ENCODE assay signal across 21 cellular contexts in genomic region chr5:9928266-9928750, GRCh38.
DNase-seq lines count a peak whose midpoint lies in the region; ATAC-seq and TF ChIP-seq lines count a peak whose summit lies in the region.
"Had no signal": no experiment of that assay in that cellular context is flagged by ENCODE, and none has a peak within 500 bp of the region (broad histone marks: within the 10 kb centered on the region; RNA-seq: fewer than 3 reads in every experiment).

No MANE protein-coding gene starts in this region.

- H3K9me3 Mint-ChIP-seq in MCF 10A (ENCODE audit: unreplicated experiment) (peaks cover 7% of the 10 kb centered on the region), endodermal cell (peaks cover 24% of the 10 kb centered on the region), nephron (peaks cover 18% of the 10 kb centered on the region), type B pancreatic cell (peaks cover 22% of the 10 kb centered on the region)
- peaks cover 7% of the 10 kb centered on the region for H3K9me3 Mint-ChIP-seq in activated CD8-positive, alpha-beta T cell treated with anti-CD3 and anti-CD28 coated beads, Interleukin-2, amount 10 ng/mL, durations not matched to agents 7 days and 5 days (ENCODE audit: insufficient read depth)

- POLR2A ChIA-PET in MCF 10A (lab: Yijun Ruan, JAX): interaction anchor here (0.7 kb wide), 1 partner anchor 185 kb away, joined by 3 read pairs; no protein-coding TSS in a partner anchor
- POLR2A ChIA-PET in activated CD8-positive, alpha-beta T cell treated with anti-CD3 and anti-CD28 coated beads, Interleukin-2, amount 10 ng/mL, durations not matched to agents 7 days and 5 days (lab: Charles Lee): no interaction called here

- H3K4me1 ChIP-seq in breast epithelium (no peaks in the 10 kb centered on the region), endodermal cell (ENCODE audit: control insufficient read depth, insufficient read depth, low read length) (peaks cover 10% of the 10 kb centered on the region)

- H3K27ac Mint-ChIP-seq in MCF 10A (ENCODE audit: low read depth, unreplicated experiment) (peak overlapping the region; percentile 13), endodermal cell (peak overlapping the region; percentile 71), nephron (peak overlapping the region; percentile 6 to 61 (median 54)), type B pancreatic cell (peak overlapping the region; percentile 32)
- no peak overlapping the region for H3K27ac Mint-ChIP-seq in activated CD8-positive, alpha-beta T cell treated with anti-CD3 and anti-CD28 coated beads, Interleukin-2, amount 10 ng/mL, durations not matched to agents 7 days and 5 days
- H3K27ac Mint-ChIP-seq: B cell; CD4-positive, alpha-beta memory T cell had no signal

- no peak for TF ChIP-seq POLR2A in breast epithelium (IDR thresholded peaks at IDR 0.05)

- CTCF ChIA-PET in MCF 10A (lab: Yijun Ruan, JAX): interaction anchor here (0.6 to 1.0 kb wide), 2 partner anchors 27 to 30 kb away, joined by 3 read pairs; no protein-coding TSS in a partner anchor
- CTCF ChIA-PET in activated CD8-positive, alpha-beta T cell treated with anti-CD3 and anti-CD28 coated beads, Interleukin-2, amount 10 ng/mL, durations not matched to agents 7 days and 5 days (lab: Charles Lee): no interaction called here

- no peaks in the 10 kb centered on the region for H3K9me3 ChIP-seq in breast epithelium
- peaks cover 41% of the 10 kb centered on the region for H3K9me3 ChIP-seq in endodermal cell (ENCODE audit: control insufficient read depth, low read length)

- intact Hi-C loops in MCF 10A (cut with micrococcal nuclease) (no loop called here), breast epithelium (cut with DNase I; ENCODE audit: low total_unique reads) (no loop called here)

- 71 to 86% methylated on average over 2 to 6 of the region's 6 CpGs for WGBS in endodermal cell (ENCODE audit: insufficient coverage in 1 of 2, insufficient read length in 1 of 2), 2 experiments

- peaks cover 26% of the 10 kb centered on the region for H3K4me1 Mint-ChIP-seq in MCF 10A (ENCODE audit: insufficient read depth, unreplicated experiment)
- H3K4me1 Mint-ChIP-seq in endodermal cell: peaks cover 45% of the 10 kb centered on the region
- H3K4me1 Mint-ChIP-seq in nephron: peaks cover 23% of the 10 kb centered on the region
- H3K4me1 Mint-ChIP-seq in type B pancreatic cell (ENCODE audit: unreplicated experiment): peaks cover 24% of the 10 kb centered on the region
- no peaks in the 10 kb centered on the region for H3K4me1 Mint-ChIP-seq in activated CD8-positive, alpha-beta T cell treated with anti-CD3 and anti-CD28 coated beads, Interleukin-2, amount 10 ng/mL, durations not matched to agents 7 days and 5 days (ENCODE audit: low read depth)
- H3K4me1 Mint-ChIP-seq: B cell; CD4-positive, alpha-beta memory T cell had no signal

- H3K27ac ChIP-seq in breast epithelium (no peak overlapping the region), endodermal cell (ENCODE audit: low read depth, low read length) (no peak overlapping the region)
- H3K27ac ChIP-seq: 22Rv1, HL-60 had no signal

- no peak for DNase-seq in MCF 10A (ENCODE audit: unreplicated experiment)
- DNase-seq in breast epithelium (ENCODE audit: low spot score in 2 of 2): no peak
- peak; percentile 85 for DNase-seq in endodermal cell
- no peak for DNase-seq in type B pancreatic cell (ENCODE audit: extremely low spot score, unreplicated experiment)
- no peak for DNase-seq in NCI-H187 treated with DMSO at 0.1 percent for 48 hours (lab: John Stamatoyannopoulos, UW)
- no peak for DNase-seq in activated CD8-positive, alpha-beta T cell treated with anti-CD3 and anti-CD28 coated beads, Interleukin-2, amount 10 ng/mL, durations not matched to agents 7 days and 5 days
- DNase-seq in effector CD4-positive, alpha-beta T cell: no peak
- DNase-seq: CD4-positive, alpha-beta memory T cell; DMS79 treated with DMSO at 0.1 percent for 48 hours; MV-4-11; NCI-H1417 treated with DMSO at 0.1 percent for 48 hours; NCI-H2029; NCI-H2171; NCI-H774; SHP77 had no signal

- H3K9ac ChIP-seq in endodermal cell (ENCODE audit: extremely low read depth, low read length, poor library complexity, severe bottlenecking): no peak overlapping the region

- no TSS peak for BruUV-seq in MCF 10A (replicated peaks; lab: Mats Ljungman, UMichigan)

- H3K4me3 Mint-ChIP-seq in MCF 10A (ENCODE audit: unreplicated experiment) (no peak overlapping the region), endodermal cell (no peak overlapping the region), nephron (no peak overlapping the region), type B pancreatic cell (peak overlapping the region; percentile 42)
- H3K4me3 Mint-ChIP-seq in activated CD8-positive, alpha-beta T cell treated with anti-CD3 and anti-CD28 coated beads, Interleukin-2, amount 10 ng/mL, durations not matched to agents 7 days and 5 days: no peak overlapping the region
- H3K4me3 Mint-ChIP-seq: B cell; CD4-positive, alpha-beta memory T cell had no signal

- H3K36me3 ChIP-seq in breast epithelium (no peaks in the 10 kb centered on the region), endodermal cell (ENCODE audit: control insufficient read depth, insufficient read depth, low read length) (peaks cover 6% of the 10 kb centered on the region)

- H3K4me3 ChIP-seq in breast epithelium (no peak overlapping the region), endodermal cell (ENCODE audit: low read length) (peak overlapping the region; percentile 73)

- H3K27me3 Mint-ChIP-seq in MCF 10A (ENCODE audit: insufficient read depth, unreplicated experiment): no peaks in the 10 kb centered on the region
- no peaks in the 10 kb centered on the region for H3K27me3 Mint-ChIP-seq in endodermal cell (ENCODE audit: insufficient read depth)
- H3K27me3 Mint-ChIP-seq in nephron (ENCODE audit: low read depth): no peaks in the 10 kb centered on the region
- H3K27me3 Mint-ChIP-seq in type B pancreatic cell: no peaks in the 10 kb centered on the region
- no peaks in the 10 kb centered on the region for H3K27me3 Mint-ChIP-seq in activated CD8-positive, alpha-beta T cell treated with anti-CD3 and anti-CD28 coated beads, Interleukin-2, amount 10 ng/mL, durations not matched to agents 7 days and 5 days (ENCODE audit: low read depth)
- H3K27me3 Mint-ChIP-seq: B cell; CD4-positive, alpha-beta memory T cell had no signal

- H3K36me3 Mint-ChIP-seq in MCF 10A (ENCODE audit: insufficient read depth, unreplicated experiment) (no peaks in the 10 kb centered on the region), endodermal cell (ENCODE audit: low read depth) (peaks cover 12% of the 10 kb centered on the region), nephron (ENCODE audit: low read depth) (peaks cover 3% of the 10 kb centered on the region), type B pancreatic cell (peaks cover 3% of the 10 kb centered on the region)
- no peaks in the 10 kb centered on the region for H3K36me3 Mint-ChIP-seq in activated CD8-positive, alpha-beta T cell treated with anti-CD3 and anti-CD28 coated beads, Interleukin-2, amount 10 ng/mL, durations not matched to agents 7 days and 5 days (ENCODE audit: low read depth)
- H3K36me3 Mint-ChIP-seq: CD4-positive, alpha-beta memory T cell had no signal

- H3K27me3 ChIP-seq in breast epithelium (no peaks in the 10 kb centered on the region), endodermal cell (ENCODE audit: control insufficient read depth, insufficient read depth, low read length, poor library complexity, severe bottlenecking) (no peaks in the 10 kb centered on the region)

- TF ChIP-seq CTCF in MCF 10A (IDR thresholded peaks at IDR 0.05; ENCODE audit: unreplicated experiment) (no peak), breast epithelium (IDR thresholded peaks at IDR 0.05) (no peak), endodermal cell (conservative IDR thresholded peaks at IDR 0.05) (no peak), nephron (IDR thresholded peaks at IDR 0.05; ENCODE audit: unreplicated experiment in 3 of 3) (no peak), type B pancreatic cell (conservative IDR thresholded peaks at IDR 0.05) (no peak)

- ATAC-seq in activated CD8-positive, alpha-beta T cell treated with anti-CD3 and anti-CD28 coated beads, Interleukin-2, amount 10 ng/mL, durations not matched to agents 7 days and 5 days: no peak
- ATAC-seq: HCT116, Panc1 had no signal
